Comparison of ENCODE assay signal across 1 cellular context in the genomic region with DNA sequence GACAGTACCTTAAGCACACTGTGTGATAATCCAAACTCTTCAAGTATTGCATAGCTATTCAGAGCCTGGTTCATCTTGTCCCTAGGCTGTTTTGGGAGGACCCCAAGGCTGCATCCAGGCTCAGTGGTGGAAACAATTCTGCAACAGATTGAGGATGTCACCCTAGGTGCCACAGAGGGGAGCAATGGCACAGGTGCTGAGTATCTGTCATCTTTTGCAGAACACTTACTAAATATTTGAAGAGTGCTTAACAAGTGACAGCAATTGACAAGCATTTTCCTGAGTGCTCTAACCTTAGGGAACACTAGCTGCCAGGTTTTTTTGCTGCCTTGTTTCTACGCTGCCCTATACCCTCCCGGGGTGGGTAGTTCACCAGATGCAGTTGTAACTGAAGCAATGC.
TF ChIP-seq lines count a peak whose summit lies in the region.

No MANE protein-coding gene starts in this region.

TF ChIP-seq in GM12878, 131 proteins besides CTCF, POLR2A, EP300 and RAD21 (continued from another document):
- TF ChIP-seq ZBTB40 (IDR thresholded peaks at IDR 0.05; ENCODE audit: borderline replicate concordance), result 0 out of 2 replicates have a peak, but pooled peaks have one; percentile 33
